In the genomic region with DNA sequence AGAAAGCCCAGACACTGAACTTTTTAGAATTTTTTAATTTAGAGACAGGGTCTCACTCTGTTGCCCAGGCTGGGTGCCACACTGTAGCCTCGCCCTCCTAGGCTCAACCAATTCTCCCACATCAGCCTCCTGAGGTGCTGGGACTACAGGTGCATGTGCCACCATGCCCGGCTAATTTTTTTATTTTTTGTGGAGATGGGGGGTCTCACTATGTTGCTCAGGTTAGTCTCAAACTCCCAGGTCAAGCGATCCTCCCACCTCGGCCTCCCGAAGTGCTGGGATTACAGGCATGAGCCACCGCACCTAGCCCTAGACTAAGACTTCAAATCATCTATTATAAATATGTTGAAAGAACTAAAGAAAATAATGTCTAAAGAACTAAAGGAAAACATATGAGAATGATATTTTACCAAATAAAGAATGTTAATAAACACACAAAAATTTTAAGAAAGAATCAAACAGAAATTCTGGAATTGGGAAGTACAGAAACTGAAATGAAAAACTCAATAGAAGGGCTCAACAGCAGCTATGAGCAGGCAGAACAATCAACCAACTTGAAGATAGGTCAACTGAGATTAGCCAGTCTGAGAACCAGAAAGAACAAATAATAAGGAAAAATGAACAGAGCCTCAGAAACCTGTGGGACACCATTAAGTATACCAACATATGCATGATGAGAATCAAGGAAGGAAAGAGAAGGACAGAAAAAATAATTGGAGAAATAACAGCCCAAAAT, we compare ENCODE assay signal across 26 cellular contexts.
"Had no signal": no experiment of that assay in that cellular context is flagged by ENCODE, and none has a peak within 500 bp of the region (broad histone marks: within the 10 kb centered on the region; RNA-seq: fewer than 3 reads in every experiment).

No MANE protein-coding gene starts in this region.

- H3K4me1 ChIP-seq: prostate gland had no signal

- H3K27me3 ChIP-seq: ovary, sigmoid colon, spleen, suprapubic skin, tibial artery, uterus had no signal

- H3K27ac ChIP-seq: left ventricle myocardium inferior, ovary, prostate gland, sigmoid colon, spleen, suprapubic skin, thoracic aorta, tibial artery, uterus had no signal

- H3K27ac Mint-ChIP-seq: memory B cell; natural killer cell treated with Interleukin-12 subunit alpha and Interleukin-12 subunit beta and Interleukin-15 and Interleukin-18, amount 100 ng/mL, for 72 hours; stimulated activated effector memory CD8-positive, alpha-beta T cell treated with anti-CD3 and anti-CD28 coated beads, Interleukin-12 subunit alpha, Interleukin-12 subunit beta, amount 100 ng/mL, for 72 hours; stimulated activated naive CD8-positive, alpha-beta T cell treated with anti-CD3 and anti-CD28 coated beads, Interleukin-15, Interleukin-2, amounts not matched to agents 100 ng/mL and 50 ng/mL, for 24 hours; type B pancreatic cell had no signal

- FAIRE-seq: islet of Langerhans, small intestine had no signal

- ATAC-seq: mucosa of descending colon; naive thymus-derived CD4-positive, alpha-beta T cell; natural killer cell treated with Interleukin-12 subunit alpha and Interleukin-12 subunit beta and Interleukin-15 and Interleukin-18, amount 100 ng/mL, for 72 hours; right cardiac atrium; stimulated activated effector memory CD8-positive, alpha-beta T cell treated with anti-CD3 and anti-CD28 coated beads, Interleukin-12 subunit alpha, Interleukin-12 subunit beta, amount 100 ng/mL, for 72 hours had no signal

- H3K4me3 Mint-ChIP-seq: immature natural killer cell; memory B cell; naive thymus-derived CD4-positive, alpha-beta T cell; natural killer cell treated with Interleukin-12 subunit alpha and Interleukin-12 subunit beta and Interleukin-15 and Interleukin-18, amount 100 ng/mL, for 72 hours; stimulated activated effector memory CD8-positive, alpha-beta T cell treated with anti-CD3 and anti-CD28 coated beads, Interleukin-12 subunit alpha, Interleukin-12 subunit beta, amount 100 ng/mL, for 72 hours; stimulated activated naive CD8-positive, alpha-beta T cell treated with anti-CD3 and anti-CD28 coated beads, Interleukin-15, Interleukin-2, amounts not matched to agents 100 ng/mL and 50 ng/mL, for 24 hours; type B pancreatic cell had no signal

- H3K4me3 ChIP-seq: left ventricle myocardium inferior, lung, mucosa of descending colon, ovary, prostate gland, sigmoid colon, spleen, suprapubic skin, thoracic aorta, tibial artery, uterus had no signal

- H3K9me3 ChIP-seq: ovary, prostate gland had no signal

- H3K36me3 ChIP-seq: ovary, prostate gland, sigmoid colon, thoracic aorta, uterus had no signal

- H3K27me3 Mint-ChIP-seq: memory B cell; naive thymus-derived CD4-positive, alpha-beta T cell; natural killer cell treated with Interleukin-12 subunit alpha and Interleukin-12 subunit beta and Interleukin-15 and Interleukin-18, amount 100 ng/mL, for 72 hours; stimulated activated naive CD8-positive, alpha-beta T cell treated with anti-CD3 and anti-CD28 coated beads, Interleukin-15, Interleukin-2, amounts not matched to agents 100 ng/mL and 50 ng/mL, for 24 hours; type B pancreatic cell had no signal

- DNase-seq: hypothalamus; immature natural killer cell; left ventricle myocardium inferior; midbrain; mucosa of descending colon; naive thymus-derived CD4-positive, alpha-beta T cell; ovary; retina; right cardiac atrium; sigmoid colon; small intestine; spleen; stimulated activated CD4-positive, alpha-beta T cell treated with anti-CD3 and anti-CD28 coated beads, Interleukin-4, amount 100 ng/mL, for 24 hours; stimulated activated naive CD4-positive, alpha-beta T cell; tibial artery; uterus had no signal
